ENCODE assay signal across 8 cellular contexts in the genomic region with DNA sequence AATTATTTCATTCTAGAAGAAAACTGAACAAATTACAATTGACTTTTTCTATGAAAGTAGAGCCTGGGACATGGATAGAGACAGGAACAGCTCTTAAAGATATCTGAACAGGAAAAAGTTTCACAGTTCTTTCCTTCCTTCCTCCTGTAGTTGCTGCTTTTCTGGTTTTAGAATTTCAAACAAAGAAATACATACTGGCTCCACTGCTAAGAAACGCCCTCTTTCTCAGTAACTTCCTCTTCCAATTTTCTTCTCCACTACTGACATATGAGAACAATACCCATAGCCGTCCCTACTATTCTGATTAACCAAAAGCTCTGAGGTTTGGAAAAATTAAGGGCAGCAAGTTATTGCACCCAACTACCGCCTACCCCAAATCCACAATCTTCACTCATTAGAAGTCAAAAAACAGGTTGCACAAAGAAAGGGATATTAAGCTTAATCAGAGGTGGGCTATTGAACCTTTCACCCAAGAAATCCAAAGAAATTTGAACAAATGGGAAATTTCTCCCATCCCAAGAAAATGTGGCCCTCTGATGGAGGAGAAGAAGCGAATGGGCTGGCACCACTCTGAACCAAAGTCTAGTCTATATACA. TPM values are rescaled to one million over a fixed set of nuclear protein-coding genes. Genes with fewer than 3 reads are reported as not detected.
DNase-seq lines count a peak whose midpoint lies in the region; ATAC-seq and TF ChIP-seq lines count a peak whose summit lies in the region.

No MANE protein-coding gene starts in this region.

- peaks cover 49% of the 10 kb centered on the region for H3K4me1 Mint-ChIP-seq in activated T-cell treated with anti-CD3 and anti-CD28 coated beads, Interleukin-2, amount 50 U/mL, for 4 hours (ENCODE audit: low read depth)
- H3K4me1 Mint-ChIP-seq in activated B cell treated with CpG ODN at 0.5 μM for 24 hours = peaks cover 69% of the 10 kb centered on the region
- peaks cover 38 to 57% of the 10 kb centered on the region in 2 donors for H3K4me1 Mint-ChIP-seq in stimulated activated naive B cell treated with anti-CD40 and anti-IgM and Interleukin-4, amounts not matched to agents 10 μg/mL and 1 μg/mL and 100 μg/mL, for 72 hours

- H3K27me3 Mint-ChIP-seq in activated T-cell treated with anti-CD3 and anti-CD28 coated beads, Interleukin-2, amount 50 U/mL, for 4 hours (ENCODE audit: low read depth) = no peaks in the 10 kb centered on the region
- no peaks in the 10 kb centered on the region for H3K27me3 Mint-ChIP-seq in activated B cell treated with CpG ODN at 0.5 μM for 24 hours
- H3K27me3 Mint-ChIP-seq in stimulated activated naive B cell treated with anti-CD40 and anti-IgM and Interleukin-4, amounts not matched to agents 10 μg/mL and 1 μg/mL and 100 μg/mL, for 72 hours = no peaks in the 10 kb centered on the region

- no peak overlapping the region for H3K27ac ChIP-seq in iPS-18a (ENCODE audit: low read length)

- H3K4me3 ChIP-seq in iPS-18a (ENCODE audit: low read length) = peak overlapping the region; percentile 77

- H3K36me3 ChIP-seq in iPS-18a (ENCODE audit: control insufficient read depth, low read depth, low read length) = no peaks in the 10 kb centered on the region

- POLR2A ChIA-PET in activated B cell treated with CpG ODN at 0.5 μM for 24 hours (lab: Charles Lee) = interaction anchor here (0.8 to 3.6 kb wide), 6 partner anchors 9 to 70 kb away, joined by 3 to 15 read pairs (median 5); no protein-coding TSS in a partner anchor

- intact Hi-C loops in activated B cell treated with CpG ODN at 0.5 μM for 24 hours (cut with micrococcal nuclease) = no loop called here

- H3K36me3 Mint-ChIP-seq in activated T-cell treated with anti-CD3 and anti-CD28 coated beads, Interleukin-2, amount 50 U/mL, for 4 hours (ENCODE audit: insufficient read depth) = peaks cover 8% of the 10 kb centered on the region
- H3K36me3 Mint-ChIP-seq in activated B cell treated with CpG ODN at 0.5 μM for 24 hours (ENCODE audit: low read depth) = peaks cover 19% of the 10 kb centered on the region
- H3K36me3 Mint-ChIP-seq in stimulated activated naive B cell treated with anti-CD40 and anti-IgM and Interleukin-4, amounts not matched to agents 10 μg/mL and 1 μg/mL and 100 μg/mL, for 72 hours = peaks cover 9 to 17% of the 10 kb centered on the region in 2 donors

- no peak for ATAC-seq in activated T-cell treated with anti-CD3 and anti-CD28 coated beads, Interleukin-2, amount 50 U/mL, for 4 hours
- ATAC-seq in activated B cell treated with CpG ODN at 0.5 μM for 24 hours (ENCODE audit: low read depth) (no peak), HG02571 (IDR thresholded peaks at IDR 0.05; ENCODE audit: unreplicated experiment) (no peak)
- no peak for ATAC-seq in stimulated activated naive B cell treated with anti-CD40 and anti-IgM and Interleukin-4, amounts not matched to agents 10 μg/mL and 1 μg/mL and 100 μg/mL, for 72 hours (replicated peaks)

- no peak for DNase-seq in activated T-cell treated with anti-CD3 and anti-CD28 coated beads, Interleukin-2, amount 50 U/mL, for 4 hours
- no peak for DNase-seq in activated T-cell treated with anti-CD3 and anti-CD28 coated beads, Interleukin-2, amount 50 U/mL, for 48 hours
- DNase-seq in activated B cell treated with CpG ODN at 0.5 μM for 24 hours (no peak), amygdala (lab: John Stamatoyannopoulos, UW) (no peak)
- DNase-seq in stimulated activated naive B cell treated with anti-CD40 and anti-IgM and Interleukin-4, amounts not matched to agents 10 μg/mL and 1 μg/mL and 100 μg/mL, for 72 hours = no peak
- DNase-seq in activated effector memory CD4-positive, alpha-beta T cell treated with anti-CD3 and anti-CD28 coated beads, Interleukin-2, amount 50 U/mL, for 16 hours = no peak

- TF ChIP-seq CTCF in activated B cell treated with CpG ODN at 0.5 μM for 24 hours (IDR thresholded peaks at IDR 0.05) = no peak

- H3K27ac Mint-ChIP-seq in activated B cell treated with CpG ODN at 0.5 μM for 24 hours = peak overlapping the region; percentile 100
- H3K27ac Mint-ChIP-seq in stimulated activated naive B cell treated with anti-CD40 and anti-IgM and Interleukin-4, amounts not matched to agents 10 μg/mL and 1 μg/mL and 100 μg/mL, for 72 hours = peak overlapping the region; percentile 59

- no peaks in the 10 kb centered on the region for H3K27me3 ChIP-seq in iPS-18a (ENCODE audit: control insufficient read depth, insufficient read depth, low read length)

- peak overlapping the region; percentile 12 for H3K9ac ChIP-seq in iPS-18a (ENCODE audit: low read length)

- peaks cover 16% of the 10 kb centered on the region for H3K4me1 ChIP-seq in iPS-18a (ENCODE audit: control insufficient read depth, low read depth, low read length)

- H3K4me3 Mint-ChIP-seq in activated T-cell treated with anti-CD3 and anti-CD28 coated beads, Interleukin-2, amount 50 U/mL, for 4 hours = peak overlapping the region; percentile 96
- peak overlapping the region; percentile 95 for H3K4me3 Mint-ChIP-seq in activated B cell treated with CpG ODN at 0.5 μM for 24 hours
- peak overlapping the region; percentile 84 to 89 for H3K4me3 Mint-ChIP-seq in stimulated activated naive B cell treated with anti-CD40 and anti-IgM and Interleukin-4, amounts not matched to agents 10 μg/mL and 1 μg/mL and 100 μg/mL, for 72 hours

- H3K9me3 Mint-ChIP-seq in activated T-cell treated with anti-CD3 and anti-CD28 coated beads, Interleukin-2, amount 50 U/mL, for 4 hours = no peaks in the 10 kb centered on the region
- no peaks in the 10 kb centered on the region for H3K9me3 Mint-ChIP-seq in activated B cell treated with CpG ODN at 0.5 μM for 24 hours
- H3K9me3 Mint-ChIP-seq in stimulated activated naive B cell treated with anti-CD40 and anti-IgM and Interleukin-4, amounts not matched to agents 10 μg/mL and 1 μg/mL and 100 μg/mL, for 72 hours = peaks cover 0 to 2% of the 10 kb centered on the region in 2 donors

- CTCF ChIA-PET in activated B cell treated with CpG ODN at 0.5 μM for 24 hours (lab: Charles Lee) = interaction anchor here (0.7 to 3.5 kb wide), 2 partner anchors 72 to 181 kb away, joined by 3 to 18 read pairs; no protein-coding TSS in a partner anchor

- no peaks in the 10 kb centered on the region for H3K9me3 ChIP-seq in iPS-18a (ENCODE audit: control insufficient read depth, low read depth, low read length)

RNA-seq across cellular contexts. Expression of a gene that starts 1.9 kb away (rescaled TPM):
- total RNA-seq in activated T-cell treated with anti-CD3 and anti-CD28 coated beads, Interleukin-2, amount 50 U/mL, for 4 hours = 10 to 100 TPM; 82.2 to 98.7 (median 87.1) TPM
- 136 and 137 TPM in 2 replicates for total RNA-seq in activated B cell treated with CpG ODN at 0.5 μM for 24 hours
